ENCODE assay signal across 9 cellular contexts in the genomic region with DNA sequence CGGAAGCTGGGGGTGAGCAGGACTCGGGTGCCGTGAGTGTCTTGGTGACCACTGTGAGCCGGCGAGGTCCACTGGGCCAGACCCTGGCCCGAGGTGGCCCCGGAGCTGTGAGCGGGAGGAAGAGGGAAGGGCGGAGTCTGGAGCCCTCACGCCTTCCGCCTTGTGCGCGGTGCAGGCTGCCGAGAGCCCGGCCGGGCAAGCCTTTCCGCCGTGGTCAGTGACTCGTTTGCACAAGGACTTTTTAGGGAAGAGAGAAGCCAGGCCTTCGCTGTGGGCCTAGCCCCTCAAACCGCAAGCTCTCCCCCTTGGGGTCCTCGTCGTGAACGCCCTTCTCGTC. TPM values are rescaled to one million over a fixed set of nuclear protein-coding genes. Genes with fewer than 3 reads are reported as not detected.
DNase-seq lines count a peak whose midpoint lies in the region; ATAC-seq lines count a peak whose summit lies in the region.
"Had no signal": no experiment of that assay in that cellular context is flagged by ENCODE, and none has a peak within 500 bp of the region (broad histone marks: within the 10 kb centered on the region; RNA-seq: fewer than 3 reads in every experiment).

No MANE protein-coding gene starts in this region.

- H3K9me3 ChIP-seq in stomach smooth muscle (ENCODE audit: control insufficient read depth in 2 of 2, low read length in 2 of 2) = no peaks in the 10 kb centered on the region

- CTCF ChIA-PET in T-cell (lab: Charles Lee) = interaction anchor here (0.6 to 1.9 kb wide), 20 partner anchors 9 to 1175 kb away, joined by 3 to 6 read pairs (median 4); partner anchors contain the start of gene ZNF32 (in 1 of the 2)

- H3K4me3 Mint-ChIP-seq in T-cell = peak overlapping the region; percentile 73 to 91 (median 87)

- ATAC-seq in HG02759 (IDR thresholded peaks at IDR 0.05; ENCODE audit: unreplicated experiment) = peak; percentile 53
- peak; percentile 57 to 69 (median 64) for ATAC-seq in T-cell (replicated peaks in 1 of 4)
- no peak for ATAC-seq in GM21737 (IDR thresholded peaks at IDR 0.05; ENCODE audit: unreplicated experiment)

- H3K36me3 ChIP-seq in stomach smooth muscle (ENCODE audit: control insufficient read depth in 2 of 2, insufficient read depth in 2 of 2, low read length in 2 of 2) = no peaks in the 10 kb centered on the region

- peak overlapping the region; percentile 38 to 50 for H3K27ac Mint-ChIP-seq in T-cell

- POLR2A ChIA-PET in T-cell (lab: Charles Lee) = no interaction called here

- no peaks in the 10 kb centered on the region for H3K27me3 ChIP-seq in stomach smooth muscle (ENCODE audit: control insufficient read depth in 1 of 2, insufficient read depth in 2 of 2, low read length in 2 of 2)

- H3K9me3 Mint-ChIP-seq in T-cell = no peaks in the 10 kb centered on the region

- DNase-seq in DMS79 treated with DMSO at 0.1 percent for 48 hours (lab: John Stamatoyannopoulos, UW) (peak; percentile 8), DMS79 (lab: John Stamatoyannopoulos, UW) (no peak), T-cell (peak in 7 of 34 experiments; percentile 4 to 35 (median 15)), ecto neural progenitor cell (ENCODE audit: low spot score) (peak; percentile 58), lung microvascular endothelial cell (ENCODE audit: low read depth in 2 of 2) (peak; percentile 53 to 60)

- H3K27me3 Mint-ChIP-seq in T-cell = peaks cover 15 to 18% of the 10 kb centered on the region in 2 donors

- H3K4me1 ChIP-seq in stomach smooth muscle (ENCODE audit: control insufficient read depth, insufficient read depth, low read length) = peaks cover 9% of the 10 kb centered on the region

- H3K4me3 ChIP-seq in stomach smooth muscle (ENCODE audit: low read length in 2 of 2) = peak overlapping the region; percentile 75 to 86

- peak overlapping the region; percentile 24 for H3K27ac ChIP-seq in stomach smooth muscle (ENCODE audit: low read length)
- H3K27ac ChIP-seq: 22Rv1 had no signal

- no peaks in the 10 kb centered on the region for H3K36me3 Mint-ChIP-seq in T-cell

- H3K9ac ChIP-seq in stomach smooth muscle (ENCODE audit: low read length in 2 of 2) = peak overlapping the region; percentile 72 to 78

- peaks cover 4 to 18% (median 6%) of the 10 kb centered on the region in 3 donors for H3K4me1 Mint-ChIP-seq in T-cell

RNA-seq across cellular contexts. Expression of gene ZNF32, which starts 40.9 kb away (rescaled TPM):
- total RNA-seq in T-cell (10 to 100 TPM; 25.3 to 38.2 (median 34.8) TPM), lung microvascular endothelial cell (19.2 and 32.5 TPM in 2 replicates)
